21 cellular contexts compared by ENCODE assay signal in genomic region chr5:179318193-179318955, GRCh38. TPM values are rescaled to one million over a fixed set of nuclear protein-coding genes. Genes with fewer than 3 reads are reported as not detected.
DNase-seq lines count a peak whose midpoint lies in the region; ATAC-seq and TF ChIP-seq lines count a peak whose summit lies in the region.
"Had no signal": no experiment of that assay in that cellular context is flagged by ENCODE, and none has a peak within 500 bp of the region (broad histone marks: within the 10 kb centered on the region; RNA-seq: fewer than 3 reads in every experiment).

No MANE protein-coding gene starts in this region.

- peaks cover 0 to 33% of the 10 kb centered on the region in 2 donors for H3K4me1 ChIP-seq in right atrium auricular region
- peaks cover 49% of the 10 kb centered on the region for H3K4me1 ChIP-seq in vagina

- H3K9me3 ChIP-seq in right atrium auricular region (no peaks in the 10 kb centered on the region), vagina (no peaks in the 10 kb centered on the region)

- no peaks in the 10 kb centered on the region for H3K36me3 Mint-ChIP-seq in WTC11
- H3K36me3 Mint-ChIP-seq in effector memory CD8-positive, alpha-beta T cell (ENCODE audit: insufficient read depth) = no peaks in the 10 kb centered on the region

- H3K4me3 ChIP-seq in right atrium auricular region = no peak overlapping the region
- no peak overlapping the region for H3K4me3 ChIP-seq in vagina
- H3K4me3 ChIP-seq: coronary artery had no signal

- H3K4me3 Mint-ChIP-seq in WTC11 = no peak overlapping the region
- H3K4me3 Mint-ChIP-seq in effector memory CD8-positive, alpha-beta T cell = no peak overlapping the region
- H3K4me3 Mint-ChIP-seq: type B pancreatic cell had no signal

- H3K36me3 ChIP-seq in right atrium auricular region = no peaks in the 10 kb centered on the region
- no peaks in the 10 kb centered on the region for H3K36me3 ChIP-seq in vagina

- TF ChIP-seq POLR2A in vagina (IDR thresholded peaks at IDR 0.05) = no peak

- no peaks in the 10 kb centered on the region for H3K27me3 ChIP-seq in right atrium auricular region
- H3K27me3 ChIP-seq in vagina = no peaks in the 10 kb centered on the region

- CTCF ChIA-PET in WTC11 (lab: Charles Lee) = interaction anchor here (1.2 to 1.3 kb wide), 2 partner anchors 25 to 350 kb away, joined by 3 read pairs; no protein-coding TSS in a partner anchor

- TF ChIP-seq CTCF in right atrium auricular region (IDR thresholded peaks at IDR 0.05) = no peak
- TF ChIP-seq CTCF in WTC11 (IDR thresholded peaks at IDR 0.05) = no peak
- TF ChIP-seq CTCF in vagina (IDR thresholded peaks at IDR 0.05) = no peak

- peaks cover 7% of the 10 kb centered on the region; the same call in 1 of the 2 replicates for H3K9me3 Mint-ChIP-seq in WTC11
- H3K9me3 Mint-ChIP-seq in effector memory CD8-positive, alpha-beta T cell = no peaks in the 10 kb centered on the region

- POLR2A ChIA-PET in WTC11 (lab: Charles Lee) = no interaction called here

- H3K27ac Mint-ChIP-seq in WTC11 = no peak overlapping the region
- H3K27ac Mint-ChIP-seq in effector memory CD8-positive, alpha-beta T cell = no peak overlapping the region
- H3K27ac Mint-ChIP-seq: type B pancreatic cell had no signal

- ATAC-seq in Right ventricle myocardium superior (ENCODE audit: poor library complexity) (no peak), WTC11 (peak; percentile 40; the same call in 1 of the 2 replicates), HG02678 (IDR thresholded peaks at IDR 0.05; ENCODE audit: unreplicated experiment) (no peak)
- ATAC-seq in effector memory CD8-positive, alpha-beta T cell (replicated peaks) = no peak

- H3K27me3 Mint-ChIP-seq in WTC11 (ENCODE audit: low read depth) = no peaks in the 10 kb centered on the region
- peaks cover 17 to 50% of the 10 kb centered on the region in 2 donors for H3K27me3 Mint-ChIP-seq in effector memory CD8-positive, alpha-beta T cell

- H3K4me1 Mint-ChIP-seq in WTC11 = 0 out of 2 replicates have a peak, but pooled peaks cover 6% of the 10 kb centered on the region
- H3K4me1 Mint-ChIP-seq in effector memory CD8-positive, alpha-beta T cell (ENCODE audit: low read depth in 2 of 2) = no peaks in the 10 kb centered on the region

- intact Hi-C loops in Right ventricle myocardium superior (cut with DNase I) (no loop called here), vagina (cut with DNase I) (no loop called here)

- H3K27ac ChIP-seq in right atrium auricular region (no peak overlapping the region), vagina (peak overlapping the region; percentile 18)
- H3K27ac ChIP-seq: epithelial cell of prostate, HL-60 had no signal

- peak; percentile 48 for DNase-seq in Right ventricle myocardium superior
- no peak for DNase-seq in right atrium auricular region (ENCODE audit: low spot score)
- DNase-seq in WTC11 (ENCODE audit: low spot score) = peak; percentile 17
- DNase-seq in myocyte (ENCODE audit: low read depth) = peak; percentile 72
- no peak for DNase-seq in vagina (ENCODE audit: extremely low spot score in 2 of 2)
- DNase-seq in SW480 (ENCODE audit: low spot score) = no peak
- DNase-seq in effector memory CD8-positive, alpha-beta T cell = no peak
- DNase-seq: activated CD4-positive, alpha-beta T cell treated with anti-CD3 and anti-CD28 coated beads for 1 hour; activated naive CD4-positive, alpha-beta T cell treated with Interleukin-2 at 50 U/mL for 16 hours; KBM-7; mesendoderm; NCI-H1092; occipital lobe; SHP77; stimulated activated naive CD4-positive, alpha-beta T cell had no signal

TF ChIP-seq in WTC11, 78 proteins besides CTCF, POLR2A, EP300 and RAD21 (continues in another document):
- TF ChIP-seq PRDM15 (CRISPR knock-in tag; IDR thresholded peaks at IDR 0.05) (no peak), IRF1 (CRISPR knock-in tag; IDR thresholded peaks at IDR 0.05) (no peak), ATF1 (CRISPR knock-in tag; IDR thresholded peaks at IDR 0.05) (no peak), ZNF219 (CRISPR knock-in tag; IDR thresholded peaks at IDR 0.05; ENCODE audit: borderline replicate concordance) (no peak), KAT7 (CRISPR knock-in tag; IDR thresholded peaks at IDR 0.05; ENCODE audit: borderline replicate concordance) (no peak), ZNF317 (CRISPR knock-in tag; IDR thresholded peaks at IDR 0.05; ENCODE audit: borderline replicate concordance, low read depth) (no peak), ZNF671 (CRISPR knock-in tag; IDR thresholded peaks at IDR 0.05) (no peak), JUN (CRISPR knock-in tag; IDR thresholded peaks at IDR 0.05) (no peak), GRHL2 (CRISPR knock-in tag; IDR thresholded peaks at IDR 0.05; ENCODE audit: insufficient replicate concordance, severe bottlenecking) (no peak)
- TF ChIP-seq, protein P1, sequence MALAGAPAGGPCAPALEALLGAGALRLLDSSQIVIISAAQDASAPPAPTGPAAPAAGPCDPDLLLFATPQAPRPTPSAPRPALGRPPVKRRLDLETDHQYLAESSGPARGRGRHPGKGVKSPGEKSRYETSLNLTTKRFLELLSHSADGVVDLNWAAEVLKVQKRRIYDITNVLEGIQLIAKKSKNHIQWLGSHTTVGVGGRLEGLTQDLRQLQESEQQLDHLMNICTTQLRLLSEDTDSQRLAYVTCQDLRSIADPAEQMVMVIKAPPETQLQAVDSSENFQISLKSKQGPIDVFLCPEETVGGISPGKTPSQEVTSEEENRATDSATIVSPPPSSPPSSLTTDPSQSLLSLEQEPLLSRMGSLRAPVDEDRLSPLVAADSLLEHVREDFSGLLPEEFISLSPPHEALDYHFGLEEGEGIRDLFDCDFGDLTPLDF (CRISPR knock-in tag; IDR thresholded peaks at IDR 0.05) = no peak
- TF ChIP-seq, protein P2, sequence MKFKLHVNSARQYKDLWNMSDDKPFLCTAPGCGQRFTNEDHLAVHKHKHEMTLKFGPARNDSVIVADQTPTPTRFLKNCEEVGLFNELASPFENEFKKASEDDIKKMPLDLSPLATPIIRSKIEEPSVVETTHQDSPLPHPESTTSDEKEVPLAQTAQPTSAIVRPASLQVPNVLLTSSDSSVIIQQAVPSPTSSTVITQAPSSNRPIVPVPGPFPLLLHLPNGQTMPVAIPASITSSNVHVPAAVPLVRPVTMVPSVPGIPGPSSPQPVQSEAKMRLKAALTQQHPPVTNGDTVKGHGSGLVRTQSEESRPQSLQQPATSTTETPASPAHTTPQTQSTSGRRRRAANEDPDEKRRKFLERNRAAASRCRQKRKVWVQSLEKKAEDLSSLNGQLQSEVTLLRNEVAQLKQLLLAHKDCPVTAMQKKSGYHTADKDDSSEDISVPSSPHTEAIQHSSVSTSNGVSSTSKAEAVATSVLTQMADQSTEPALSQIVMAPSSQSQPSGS (CRISPR knock-in tag; IDR thresholded peaks at IDR 0.05; ENCODE audit: borderline replicate concordance, low read depth) = no peak

RNA-seq across cellular contexts. Expression of gene ADAMTS2, which starts 26.9 kb away (rescaled TPM):
- total RNA-seq in Right ventricle myocardium superior (3.6 TPM), right atrium auricular region (10 to 100 TPM; 13.6 to 13.7 TPM), WTC11 (2021) (6.9 to 11.2 TPM (median 9.0 TPM) in 3 replicates), myocyte (25.5 and 31.9 TPM in 2 replicates), vagina (17.4 TPM)
- polyA plus RNA-seq in myocyte (2012) = 65.2 TPM
- total RNA-seq: T-helper 2 cell treated with Interferon-gamma antibody and Interleukin-4, amounts not matched to agents 100 ng/mL and 5 ng/mL, for 36 hours had no signal

Comparison
In these comparisons a context has a peak if more than half of its experiments do, and no peak if none do; other contexts are left out.
1. DNase-seq: peak in Right ventricle myocardium superior (single experiment), WTC11 (single experiment) and myocyte (single experiment); none in right atrium auricular region (single experiment), vagina (0 of 2), SW480 (single experiment) and effector memory CD8-positive, alpha-beta T cell (0 of 3).